Comparison of ENCODE assay signal across 13 cellular contexts in genomic region chr17:80339118-80339517, GRCh38.
"Had no signal": no experiment of that assay in that cellular context is flagged by ENCODE, and none has a peak within 500 bp of the region (broad histone marks: within the 10 kb centered on the region; RNA-seq: fewer than 3 reads in every experiment).

No MANE protein-coding gene starts in this region.

- H3K9me3 ChIP-seq: breast epithelium, esophagus squamous epithelium, ovary, stomach, thoracic aorta had no signal

- H3K27ac ChIP-seq: breast epithelium, esophagus squamous epithelium, ovary, stomach, thoracic aorta had no signal

- H3K27me3 ChIP-seq: breast epithelium, esophagus squamous epithelium, ovary, stomach had no signal

- FAIRE-seq: urothelium cell line had no signal

- H3K27me3 Mint-ChIP-seq: activated naive CD4-positive, alpha-beta T cell treated with anti-CD3 and anti-CD28 coated beads, Interleukin-2, amount 50 U/mL, for 24 hours had no signal

- H3K36me3 ChIP-seq: ovary had no signal

- H3K27ac Mint-ChIP-seq: activated naive CD4-positive, alpha-beta T cell treated with anti-CD3 and anti-CD28 coated beads, Interleukin-2, amount 50 U/mL, for 24 hours had no signal

- H3K4me3 ChIP-seq: breast epithelium, esophagus squamous epithelium, ovary, stomach, thoracic aorta had no signal

- H3K4me1 Mint-ChIP-seq: activated naive CD4-positive, alpha-beta T cell treated with anti-CD3 and anti-CD28 coated beads, Interleukin-2, amount 50 U/mL, for 24 hours had no signal

- H3K4me1 ChIP-seq: breast epithelium, esophagus squamous epithelium, stomach had no signal

- ATAC-seq: left cardiac atrium had no signal

- H3K9me3 Mint-ChIP-seq: activated naive CD4-positive, alpha-beta T cell treated with anti-CD3 and anti-CD28 coated beads, Interleukin-2, amount 50 U/mL, for 24 hours had no signal

- DNase-seq: activated CD4-positive, alpha-beta T cell treated with anti-CD3 and anti-CD28 coated beads, Interleukin-2, amount 50 U/mL, for 1 hour; esophagus squamous epithelium; foreskin fibroblast; glutamatergic neuron; left cardiac atrium; mammary epithelial cell; stimulated activated CD4-positive, alpha-beta T cell treated with anti-CD3 and anti-CD28 coated beads, Interleukin-4, amount 100 ng/mL, for 4 hours; stomach had no signal

- H3K4me3 Mint-ChIP-seq: activated naive CD4-positive, alpha-beta T cell treated with anti-CD3 and anti-CD28 coated beads, Interleukin-2, amount 50 U/mL, for 24 hours had no signal
